In the genomic region with DNA sequence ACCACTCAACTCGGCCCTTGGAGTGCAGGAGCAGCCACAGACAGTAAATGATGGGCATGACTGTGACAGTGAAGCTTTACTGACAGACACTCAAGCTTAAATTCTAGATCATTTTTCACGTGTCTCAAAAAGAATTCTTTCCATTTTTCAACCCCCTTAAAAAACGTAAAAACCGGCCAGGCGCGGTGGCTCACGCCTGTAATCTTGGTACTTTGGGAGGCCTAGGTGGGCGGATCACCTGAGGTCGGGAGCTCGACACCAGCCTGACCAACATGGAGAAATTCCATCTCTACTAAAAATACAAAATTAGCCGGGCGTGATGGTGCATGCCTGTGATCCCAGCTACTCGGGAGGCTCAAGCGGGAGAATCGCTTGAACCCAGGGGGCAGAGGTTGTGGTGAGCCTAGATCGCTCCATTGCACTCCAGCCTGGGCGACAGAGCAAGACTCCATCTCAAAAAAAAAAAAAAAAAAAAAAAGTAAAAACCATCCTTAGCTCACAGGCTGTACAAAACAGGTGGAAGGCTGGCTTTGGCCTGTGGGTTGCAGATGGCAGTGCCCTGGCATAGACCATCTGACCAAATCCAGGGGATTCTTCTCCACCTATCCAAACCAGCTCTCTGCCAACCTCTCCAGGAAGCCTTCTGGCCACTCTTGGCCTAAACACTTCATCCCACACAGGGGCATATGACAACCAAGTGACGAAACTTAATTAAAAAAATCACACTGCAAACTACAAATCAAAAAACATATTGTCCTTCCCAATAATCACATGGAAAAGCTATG, we compare ENCODE assay signal across 15 cellular contexts. TPM values are rescaled to one million over a fixed set of nuclear protein-coding genes. Genes with fewer than 3 reads are reported as not detected.
DNase-seq lines count a peak whose midpoint lies in the region; ATAC-seq and TF ChIP-seq lines count a peak whose summit lies in the region.
"Had no signal": no experiment of that assay in that cellular context is flagged by ENCODE, and none has a peak within 500 bp of the region (broad histone marks: within the 10 kb centered on the region; RNA-seq: fewer than 3 reads in every experiment).

No MANE protein-coding gene starts in this region.

- CTCF ChIA-PET in activated CD4-positive, alpha-beta T cell treated with anti-CD3 and anti-CD28 coated beads for 36 hours (lab: Charles Lee): interaction anchor here (0.8 to 2.4 kb wide), 5 partner anchors 9 to 19 kb away, joined by 3 to 17 read pairs (median 4); no protein-coding TSS in a partner anchor
- CTCF ChIA-PET in RWPE1 (lab: Yijun Ruan, JAX): interaction anchor here (0.6 to 1.5 kb wide), 3 partner anchors 9 to 128 kb away, joined by 3 to 6 read pairs (median 4); no protein-coding TSS in a partner anchor
- CTCF ChIA-PET in activated naive CD4-positive, alpha-beta T cell treated with anti-CD3 and anti-CD28 coated beads, Interleukin-2, amount 10 ng/mL, durations not matched to agents 7 days and 5 days (lab: Charles Lee): interaction anchor here (2.4 kb wide), 1 partner anchor 9 kb away, joined by 9 read pairs; no protein-coding TSS in a partner anchor

- ATAC-seq in activated CD4-positive, alpha-beta T cell treated with anti-CD3 and anti-CD28 coated beads for 36 hours: no peak
- ATAC-seq in GM21528 (IDR thresholded peaks at IDR 0.05; ENCODE audit: low FRiP score, unreplicated experiment): no peak
- ATAC-seq: HCT116 had no signal

- H3K4me3 Mint-ChIP-seq in activated CD4-positive, alpha-beta T cell treated with anti-CD3 and anti-CD28 coated beads for 36 hours: no peak overlapping the region
- no peak overlapping the region for H3K4me3 Mint-ChIP-seq in activated CD4-positive, alpha-beta T cell treated with anti-CD3 and anti-CD28 coated beads, Interleukin-2, amount 10 ng/mL, durations not matched to agents 24 days and 14 days
- no peak overlapping the region for H3K4me3 Mint-ChIP-seq in activated naive CD4-positive, alpha-beta T cell treated with anti-CD3 and anti-CD28 coated beads, Interleukin-2, amount 10 ng/mL, durations not matched to agents 7 days and 5 days
- H3K4me3 Mint-ChIP-seq: CD4-positive, alpha-beta T cell had no signal

- no peak for DNase-seq in activated CD4-positive, alpha-beta T cell treated with anti-CD3 and anti-CD28 coated beads for 36 hours
- DNase-seq in activated CD4-positive, alpha-beta T cell treated with anti-CD3 and anti-CD28 coated beads, Interleukin-2, amount 10 ng/mL, durations not matched to agents 24 days and 14 days: no peak
- DNase-seq in RWPE1 (ENCODE audit: low spot score): no peak
- peak; percentile 90 for DNase-seq in cerebellum (ENCODE audit: low spot score)
- no peak for DNase-seq in activated naive CD4-positive, alpha-beta T cell treated with anti-CD3 and anti-CD28 coated beads, Interleukin-2, amount 10 ng/mL, durations not matched to agents 7 days and 5 days
- no peak for DNase-seq in NCI-H748 treated with DMSO at 0.1 percent for 48 hours (lab: John Stamatoyannopoulos, UW)
- DNase-seq: 8988T; AML-193; CD4-positive, alpha-beta T cell; DMS53; GM23248 had no signal

- POLR2A ChIA-PET in activated CD4-positive, alpha-beta T cell treated with anti-CD3 and anti-CD28 coated beads for 36 hours (lab: Charles Lee): interaction anchor here (0.7 to 0.8 kb wide), 2 partner anchors 10 to 277 kb away, joined by 10 to 11 read pairs; no protein-coding TSS in a partner anchor
- POLR2A ChIA-PET in RWPE1 (lab: Yijun Ruan, JAX; ENCODE audit: low non-redundant PET): interaction anchor here (0.6 kb wide), 1 partner anchor 15 kb away, joined by 3 read pairs; no protein-coding TSS in a partner anchor

- TF ChIP-seq CTCF in RWPE1 (conservative IDR thresholded peaks at IDR 0.05; ENCODE audit: low read depth): no peak

- no peaks in the 10 kb centered on the region for H3K9me3 Mint-ChIP-seq in activated CD4-positive, alpha-beta T cell treated with anti-CD3 and anti-CD28 coated beads for 36 hours (ENCODE audit: low read depth)
- no peaks in the 10 kb centered on the region for H3K9me3 Mint-ChIP-seq in activated CD4-positive, alpha-beta T cell treated with anti-CD3 and anti-CD28 coated beads, Interleukin-2, amount 10 ng/mL, durations not matched to agents 24 days and 14 days
- H3K9me3 Mint-ChIP-seq in activated naive CD4-positive, alpha-beta T cell treated with anti-CD3 and anti-CD28 coated beads, Interleukin-2, amount 10 ng/mL, durations not matched to agents 7 days and 5 days: peaks cover 3% of the 10 kb centered on the region
- H3K9me3 Mint-ChIP-seq: CD4-positive, alpha-beta T cell had no signal

- H3K36me3 Mint-ChIP-seq in activated CD4-positive, alpha-beta T cell treated with anti-CD3 and anti-CD28 coated beads for 36 hours (ENCODE audit: low read depth): no peaks in the 10 kb centered on the region
- no peaks in the 10 kb centered on the region for H3K36me3 Mint-ChIP-seq in activated CD4-positive, alpha-beta T cell treated with anti-CD3 and anti-CD28 coated beads, Interleukin-2, amount 10 ng/mL, durations not matched to agents 24 days and 14 days (ENCODE audit: low read depth)
- no peaks in the 10 kb centered on the region for H3K36me3 Mint-ChIP-seq in activated naive CD4-positive, alpha-beta T cell treated with anti-CD3 and anti-CD28 coated beads, Interleukin-2, amount 10 ng/mL, durations not matched to agents 7 days and 5 days

- no peaks in the 10 kb centered on the region for H3K4me1 Mint-ChIP-seq in activated CD4-positive, alpha-beta T cell treated with anti-CD3 and anti-CD28 coated beads for 36 hours
- H3K4me1 Mint-ChIP-seq in activated CD4-positive, alpha-beta T cell treated with anti-CD3 and anti-CD28 coated beads, Interleukin-2, amount 10 ng/mL, durations not matched to agents 24 days and 14 days: no peaks in the 10 kb centered on the region
- H3K4me1 Mint-ChIP-seq in activated naive CD4-positive, alpha-beta T cell treated with anti-CD3 and anti-CD28 coated beads, Interleukin-2, amount 10 ng/mL, durations not matched to agents 7 days and 5 days: no peaks in the 10 kb centered on the region

- peak overlapping the region; percentile 5; the same call in 1 of the 2 replicates for H3K27ac ChIP-seq in RWPE1
- H3K27ac ChIP-seq: BLaER1 treated with 17β-estradiol and CSF1 and Interleukin-3, amounts not matched to agents 10 nM and 100 nM; GM23248; HL-60 had no signal

- H3K27ac Mint-ChIP-seq in activated CD4-positive, alpha-beta T cell treated with anti-CD3 and anti-CD28 coated beads for 36 hours: peak overlapping the region; percentile 10
- no peak overlapping the region for H3K27ac Mint-ChIP-seq in activated CD4-positive, alpha-beta T cell treated with anti-CD3 and anti-CD28 coated beads, Interleukin-2, amount 10 ng/mL, durations not matched to agents 24 days and 14 days
- no peak overlapping the region for H3K27ac Mint-ChIP-seq in activated naive CD4-positive, alpha-beta T cell treated with anti-CD3 and anti-CD28 coated beads, Interleukin-2, amount 10 ng/mL, durations not matched to agents 7 days and 5 days
- H3K27ac Mint-ChIP-seq: CD4-positive, alpha-beta T cell had no signal

- intact Hi-C loops in activated CD4-positive, alpha-beta T cell treated with anti-CD3 and anti-CD28 coated beads for 36 hours (cut with DNase I, micrococcal nuclease): loop anchor here (1.0 kb wide), 1 partner anchor 10 kb away; no protein-coding TSS in a partner anchor
- intact Hi-C loops in activated CD4-positive, alpha-beta T cell treated with anti-CD3 and anti-CD28 coated beads, Interleukin-2, amount 10 ng/mL, durations not matched to agents 24 days and 14 days (cut with micrococcal nuclease): no loop called here

- H3K27me3 Mint-ChIP-seq in activated CD4-positive, alpha-beta T cell treated with anti-CD3 and anti-CD28 coated beads for 36 hours: no peaks in the 10 kb centered on the region
- no peaks in the 10 kb centered on the region for H3K27me3 Mint-ChIP-seq in activated CD4-positive, alpha-beta T cell treated with anti-CD3 and anti-CD28 coated beads, Interleukin-2, amount 10 ng/mL, durations not matched to agents 24 days and 14 days
- H3K27me3 Mint-ChIP-seq in activated naive CD4-positive, alpha-beta T cell treated with anti-CD3 and anti-CD28 coated beads, Interleukin-2, amount 10 ng/mL, durations not matched to agents 7 days and 5 days: no peaks in the 10 kb centered on the region
- H3K27me3 Mint-ChIP-seq: CD4-positive, alpha-beta T cell had no signal

RNA-seq across cellular contexts. Expression of a gene that starts 18.3 kb away (rescaled TPM):
- 10 to 100 TPM in 1 of 2 experiments, 1 to 10 TPM in 1; 8.3 to 10.4 TPM for total RNA-seq in activated CD4-positive, alpha-beta T cell treated with anti-CD3 and anti-CD28 coated beads for 36 hours
- 1.4 and 1.9 TPM in 2 replicates for total RNA-seq in activated CD4-positive, alpha-beta T cell treated with anti-CD3 and anti-CD28 coated beads, Interleukin-2, amount 10 ng/mL, durations not matched to agents 24 days and 14 days
- total RNA-seq in cerebellum: 49.1 TPM

RNA-seq across cellular contexts. Expression of a gene that starts 19.0 kb away (rescaled TPM):
- under 1 TPM; 0.56 to 0.57 TPM for total RNA-seq in activated CD4-positive, alpha-beta T cell treated with anti-CD3 and anti-CD28 coated beads for 36 hours
- total RNA-seq in activated CD4-positive, alpha-beta T cell treated with anti-CD3 and anti-CD28 coated beads, Interleukin-2, amount 10 ng/mL, durations not matched to agents 24 days and 14 days: 0.37 and 0.54 TPM in 2 replicates
- total RNA-seq in cerebellum: 12.2 TPM
